ENCODE assay signal across 1 cellular context in genomic region chr14:105480807-105481801, GRCh38.
A peak's percentile ranks its signal among the peaks of the same experiment; 100 is the strongest.
TF ChIP-seq lines count a peak whose summit lies in the region.

No MANE protein-coding gene starts in this region.

TF ChIP-seq in K562, 482 proteins besides CTCF, POLR2A, EP300 and RAD21 (continued from another document and continues in another):
- TF ChIP-seq CREB5 (CRISPR knock-in tag; IDR thresholded peaks at IDR 0.05) (no peak), CBX5 (IDR thresholded peaks at IDR 0.05; ENCODE audit: borderline replicate concordance, low read depth) (peak; percentile 78; the same call in 1 of the 2 replicates), FOXA3 (CRISPR knock-in tag; conservative IDR thresholded peaks at IDR 0.05 in 1 of 2, IDR thresholded peaks at IDR 0.05 in 1 of 2) (no peak), ELK1 (CRISPR knock-in tag; IDR thresholded peaks at IDR 0.05) (no peak), RFX1 (IDR thresholded peaks at IDR 0.05) (no peak), RERE (CRISPR knock-in tag; IDR thresholded peaks at IDR 0.05; ENCODE audit: borderline replicate concordance) (no peak), BRD4 (IDR thresholded peaks at IDR 0.05) (peak; percentile 64; the same call in 1 of the 2 replicates), COPS2 (conservative IDR thresholded peaks at IDR 0.05) (no peak), ZNF197 (CRISPR knock-in tag; IDR thresholded peaks at IDR 0.05; ENCODE audit: low read depth) (peak; percentile 50; the same call in 1 of the 2 replicates), TAF1 (IDR thresholded peaks at IDR 0.05; ENCODE audit: control insufficient read depth, extremely low read depth, insufficient read depth, low read length, severe bottlenecking) (peak; percentile 62), ZNF12 (CRISPR knock-in tag; IDR thresholded peaks at IDR 0.05) (no peak), ZNF584 (CRISPR knock-in tag; IDR thresholded peaks at IDR 0.05; ENCODE audit: low read depth) (no peak), KLF6 (CRISPR knock-in tag; IDR thresholded peaks at IDR 0.05; ENCODE audit: borderline replicate concordance) (no peak), ASH1L (IDR thresholded peaks at IDR 0.05; ENCODE audit: borderline replicate concordance, low read depth, partially characterized antibody) (no peak), PHF21A (IDR thresholded peaks at IDR 0.05; ENCODE audit: borderline replicate concordance, low read depth) (no peak), PRPF4 (IDR thresholded peaks at IDR 0.05; ENCODE audit: insufficient read depth, low read depth, low read length, poor library complexity, severe bottlenecking) (no peak), SRSF1 (IDR thresholded peaks at IDR 0.05; ENCODE audit: low read depth, low read length) (no peak), MBD2 (IDR thresholded peaks at IDR 0.05; ENCODE audit: borderline replicate concordance, low read depth) (no peak), ETV1 (tag; conservative IDR thresholded peaks at IDR 0.05; ENCODE audit: low read depth) (no peak), PCBP2 (IDR thresholded peaks at IDR 0.05; ENCODE audit: low read depth, low read length, poor library complexity, severe bottlenecking) (no peak), MCM3 (IDR thresholded peaks at IDR 0.05) (no peak), TCF7 (IDR thresholded peaks at IDR 0.05; ENCODE audit: borderline replicate concordance) (no peak), GATA2 (CRISPR knock-in tag; IDR thresholded peaks at IDR 0.05) (no peak), ZFX (CRISPR knock-in tag; IDR thresholded peaks at IDR 0.05) (peak; percentile 66), CCAR2 (IDR thresholded peaks at IDR 0.05; ENCODE audit: low read depth, low read length) (no peak), ZFPM2 (CRISPR knock-in tag; IDR thresholded peaks at IDR 0.05) (no peak), POLR3G (IDR thresholded peaks at IDR 0.05; ENCODE audit: extremely low read depth, insufficient read length, insufficient replicate concordance) (no peak), NONO (IDR thresholded peaks at IDR 0.05; ENCODE audit: low read depth in 2 of 2, low read length in 1 of 2) (peak in 1 of 2 experiments; percentile 35; a peak in 1 of 4 replicates), MIER1 (IDR thresholded peaks at IDR 0.05; ENCODE audit: low read depth) (peak; percentile 27; the same call in 1 of the 2 replicates), PYGO2 (tag; IDR thresholded peaks at IDR 0.05) (no peak), NR3C1 (CRISPR knock-in tag; IDR thresholded peaks at IDR 0.05) (no peak), TAF7 (tag; IDR thresholded peaks at IDR 0.05) (no peak; the same call in 1 of the 2 replicates), ZNF696 (CRISPR knock-in tag; conservative IDR thresholded peaks at IDR 0.05) (no peak), ZNF551 (CRISPR knock-in tag; IDR thresholded peaks at IDR 0.05) (no peak), THRAP3 (IDR thresholded peaks at IDR 0.05; ENCODE audit: borderline replicate concordance) (no peak), SFPQ (IDR thresholded peaks at IDR 0.05; ENCODE audit: low read depth, low read length) (no peak)
- TF ChIP-seq, protein P1, sequence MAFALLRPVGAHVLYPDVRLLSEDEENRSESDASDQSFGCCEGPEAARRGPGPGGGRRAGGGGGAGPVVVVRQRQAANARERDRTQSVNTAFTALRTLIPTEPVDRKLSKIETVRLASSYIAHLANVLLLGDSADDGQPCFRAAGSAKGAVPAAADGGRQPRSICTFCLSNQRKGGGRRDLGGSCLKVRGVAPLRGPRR (CRISPR knock-in tag; IDR thresholded peaks at IDR 0.05): no peak
- TF ChIP-seq, protein P2, sequence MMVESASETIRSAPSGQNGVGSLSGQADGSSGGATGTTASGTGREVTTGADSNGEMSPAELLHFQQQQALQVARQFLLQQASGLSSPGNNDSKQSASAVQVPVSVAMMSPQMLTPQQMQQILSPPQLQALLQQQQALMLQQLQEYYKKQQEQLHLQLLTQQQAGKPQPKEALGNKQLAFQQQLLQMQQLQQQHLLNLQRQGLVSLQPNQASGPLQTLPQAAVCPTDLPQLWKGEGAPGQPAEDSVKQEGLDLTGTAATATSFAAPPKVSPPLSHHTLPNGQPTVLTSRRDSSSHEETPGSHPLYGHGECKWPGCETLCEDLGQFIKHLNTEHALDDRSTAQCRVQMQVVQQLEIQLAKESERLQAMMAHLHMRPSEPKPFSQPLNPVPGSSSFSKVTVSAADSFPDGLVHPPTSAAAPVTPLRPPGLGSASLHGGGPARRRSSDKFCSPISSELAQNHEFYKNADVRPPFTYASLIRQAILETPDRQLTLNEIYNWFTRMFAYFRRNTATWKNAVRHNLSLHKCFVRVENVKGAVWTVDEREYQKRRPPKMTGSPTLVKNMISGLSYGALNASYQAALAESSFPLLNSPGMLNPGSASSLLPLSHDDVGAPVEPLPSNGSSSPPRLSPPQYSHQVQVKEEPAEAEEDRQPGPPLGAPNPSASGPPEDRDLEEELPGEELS (CRISPR knock-in tag; IDR thresholded peaks at IDR 0.05; ENCODE audit: borderline replicate concordance): 0 out of 2 replicates have a peak, but pooled peaks have one; percentile 43
- TF ChIP-seq, protein P3, sequence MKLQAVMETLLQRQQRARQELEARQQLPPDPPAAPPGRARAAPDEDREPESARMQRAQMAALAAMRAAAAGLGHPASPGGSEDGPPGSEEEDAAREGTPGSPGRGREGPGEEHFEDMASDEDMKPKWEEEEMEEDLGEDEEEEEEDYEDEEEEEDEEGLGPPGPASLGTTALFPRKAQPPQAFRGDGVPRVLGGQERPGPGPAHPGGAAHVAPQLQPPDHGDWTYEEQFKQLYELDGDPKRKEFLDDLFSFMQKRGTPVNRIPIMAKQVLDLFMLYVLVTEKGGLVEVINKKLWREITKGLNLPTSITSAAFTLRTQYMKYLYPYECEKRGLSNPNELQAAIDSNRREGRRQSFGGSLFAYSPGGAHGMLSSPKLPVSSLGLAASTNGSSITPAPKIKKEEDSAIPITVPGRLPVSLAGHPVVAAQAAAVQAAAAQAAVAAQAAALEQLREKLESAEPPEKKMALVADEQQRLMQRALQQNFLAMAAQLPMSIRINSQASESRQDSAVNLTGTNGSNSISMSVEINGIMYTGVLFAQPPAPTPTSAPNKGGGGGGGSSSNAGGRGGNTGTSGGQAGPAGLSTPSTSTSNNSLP (IDR thresholded peaks at IDR 0.05; ENCODE audit: borderline replicate concordance, low read depth, low read length): no peak
